Comparison of ENCODE assay signal across 9 cellular contexts in the genomic region with DNA sequence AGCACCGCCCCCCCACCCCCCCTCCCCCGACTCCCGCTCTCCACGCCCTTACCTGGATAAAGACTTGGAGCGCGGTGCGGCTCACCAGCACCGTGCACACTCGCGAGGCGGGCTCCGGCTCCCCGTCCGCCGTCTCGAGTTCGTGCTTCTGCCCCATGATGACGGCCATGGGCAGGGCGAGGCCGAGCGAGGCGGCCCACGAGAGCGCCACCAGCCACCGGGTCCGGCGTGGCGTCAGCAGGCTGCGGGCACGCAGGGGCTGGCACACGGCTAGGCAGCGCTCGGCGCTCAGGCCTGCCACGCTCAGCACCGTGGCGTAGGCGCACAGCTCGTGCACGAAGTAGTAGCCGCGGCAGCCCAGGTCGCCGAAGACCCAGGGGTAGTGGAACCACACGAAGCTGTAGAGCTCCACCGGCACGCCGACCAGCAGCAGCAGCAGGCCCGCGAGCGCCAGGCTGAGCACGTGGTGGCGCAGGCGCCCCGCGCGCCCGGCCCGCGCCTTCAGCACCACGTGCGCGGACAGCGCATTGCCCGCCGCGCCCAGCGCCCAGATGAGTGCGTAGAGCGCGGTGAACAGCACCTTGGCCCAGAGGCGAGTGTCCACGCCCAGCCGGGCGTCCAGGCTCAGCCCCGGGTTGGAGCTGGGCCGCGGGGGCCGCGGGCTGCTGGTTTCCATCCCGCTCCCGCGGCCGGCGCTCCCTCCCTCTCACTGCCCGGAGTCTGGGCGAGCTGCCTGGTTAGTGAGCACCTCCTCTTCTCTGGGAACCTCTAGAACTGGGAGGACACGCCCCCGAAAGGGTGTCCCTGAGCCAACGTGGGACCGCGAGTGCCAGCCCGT. TPM values are rescaled to one million over a fixed set of nuclear protein-coding genes. Genes with fewer than 3 reads are reported as not detected.
DNase-seq lines count a peak whose midpoint lies in the region; ATAC-seq, FAIRE-seq and TF ChIP-seq lines count a peak whose summit lies in the region.
"Had no signal": no experiment of that assay in that cellular context is flagged by ENCODE, and none has a peak within 500 bp of the region (broad histone marks: within the 10 kb centered on the region; RNA-seq: fewer than 3 reads in every experiment).

TSS of gene NTSR2 (minus strand) at position 742 of the 838 bp plus-strand sequence. CDS start at position 676, 66 bp downstream.

- H3K27ac Mint-ChIP-seq in stimulated activated naive B cell treated with anti-CD40 and anti-IgM and Interleukin-4, amounts not matched to agents 10 μg/mL and 1 μg/mL and 100 μg/mL, for 72 hours = no peak within 1 kb of the TSS

- no peak for TF ChIP-seq EP300 in A549 (IDR thresholded peaks at IDR 0.05)

- H3K27me3 ChIP-seq in colonic mucosa (peaks cover 3% of the 10 kb centered on the region), liver (ENCODE audit: control insufficient read depth in 4 of 4, insufficient read depth in 4 of 4, low read length in 3 of 4) (peaks cover 0 to 6% (median 0%) of the 10 kb centered on the region in 4 donors)

- H3K9me3 ChIP-seq in A549 = no peaks in the 10 kb centered on the region
- H3K9me3 ChIP-seq in colonic mucosa = no peaks in the 10 kb centered on the region
- no peaks in the 10 kb centered on the region for H3K9me3 ChIP-seq in liver (ENCODE audit: control insufficient read depth in 4 of 4, low read length in 3 of 4)

- ATAC-seq in A549 = peak; percentile 84 to 94
- peak; percentile 73 to 80 for ATAC-seq in stimulated activated naive B cell treated with anti-CD40 and anti-IgM and Interleukin-4, amounts not matched to agents 10 μg/mL and 1 μg/mL and 100 μg/mL, for 72 hours (replicated peaks)

- intact Hi-C loops in colonic mucosa (cut with DNase I) = no loop called here

- FAIRE-seq in A549 (lab: Jason Lieb, UNC) = no peak
- FAIRE-seq: G401.6 had no signal

- H3K4me3 Mint-ChIP-seq in stimulated activated naive B cell treated with anti-CD40 and anti-IgM and Interleukin-4, amounts not matched to agents 10 μg/mL and 1 μg/mL and 100 μg/mL, for 72 hours = no peak within 1 kb of the TSS

- TF ChIP-seq RAD21 in A549 (conservative IDR thresholded peaks at IDR 0.05 in 1 of 2, IDR thresholded peaks at IDR 0.05 in 1 of 2) (no peak), liver (IDR thresholded peaks at IDR 0.05) (no peak)

- peaks cover 2 to 4% of the 10 kb centered on the region in 2 donors for H3K9me3 Mint-ChIP-seq in stimulated activated naive B cell treated with anti-CD40 and anti-IgM and Interleukin-4, amounts not matched to agents 10 μg/mL and 1 μg/mL and 100 μg/mL, for 72 hours

- POLR2A ChIA-PET in A549 (lab: Yijun Ruan, JAX) = no interaction called here

- CTCF ChIA-PET in A549 (lab: Yijun Ruan, JAX) = interaction anchor here (0.6 to 2.6 kb wide), 5 partner anchors 11 to 602 kb away, joined by 3 to 17 read pairs (median 4); a partner anchor contains a TSS

- H3K36me3 ChIP-seq in colonic mucosa (no peaks in the 10 kb centered on the region), liver (ENCODE audit: control insufficient read depth in 4 of 4, insufficient read depth in 3 of 4, low read depth in 1 of 4, low read length in 3 of 4) (no peaks in the 10 kb centered on the region)

- TF ChIP-seq CTCF in A549 (IDR thresholded peaks at IDR 0.05) (no peak), colonic mucosa (IDR thresholded peaks at IDR 0.05) (no peak), liver (IDR thresholded peaks at IDR 0.05; ENCODE audit: low read depth, low read length, missing input control) (no peak)

- peaks cover 3% of the 10 kb centered on the region; the same call in 1 of the 3 replicates for H3K4me1 ChIP-seq in A549
- H3K4me1 ChIP-seq in colonic mucosa = no peaks in the 10 kb centered on the region
- peaks cover 0 to 6% (median 4%) of the 10 kb centered on the region in 4 donors for H3K4me1 ChIP-seq in liver (ENCODE audit: control insufficient read depth in 4 of 4, insufficient read depth in 4 of 4, low read length in 3 of 4)

- peaks cover 10 to 16% of the 10 kb centered on the region in 2 donors for H3K4me1 Mint-ChIP-seq in stimulated activated naive B cell treated with anti-CD40 and anti-IgM and Interleukin-4, amounts not matched to agents 10 μg/mL and 1 μg/mL and 100 μg/mL, for 72 hours

- H3K9ac ChIP-seq in colonic mucosa (ENCODE audit: low read depth in 2 of 2, low read length in 2 of 2) (no peak within 1 kb of the TSS), liver (ENCODE audit: low read depth in 1 of 2, low read length in 2 of 2) (no peak within 1 kb of the TSS)

- DNase-seq in A549 (ENCODE audit: low read depth in 1 of 2, low spot score in 1 of 2) = peak; percentile 49 to 68
- peak; percentile 58 for DNase-seq in NCI-H226
- peak; percentile 33 for DNase-seq in colonic mucosa
- DNase-seq in stimulated activated naive B cell treated with anti-CD40 and anti-IgM and Interleukin-4, amounts not matched to agents 10 μg/mL and 1 μg/mL and 100 μg/mL, for 72 hours = no peak
- no peak for DNase-seq in NCI-H1436 treated with DMSO at 0.1 percent for 48 hours (lab: John Stamatoyannopoulos, UW)
- DNase-seq in NCI-H2107 treated with DMSO at 0.1 percent for 48 hours (lab: John Stamatoyannopoulos, UW; ENCODE audit: unreplicated experiment) = no peak
- DNase-seq in NCI-H2081 treated with DMSO at 0.1 percent for 48 hours (lab: John Stamatoyannopoulos, UW) = no peak

- TF ChIP-seq POLR2A in A549 (IDR thresholded peaks at IDR 0.05; ENCODE audit: low read length) = no peak

- H3K4me2 ChIP-seq in A549 = peak within 1 kb of the TSS; percentile 66

- H3K27ac ChIP-seq in A549 = no peak within 1 kb of the TSS
- H3K27ac ChIP-seq in colonic mucosa = no peak within 1 kb of the TSS
- no peak within 1 kb of the TSS for H3K27ac ChIP-seq in liver (ENCODE audit: low read depth in 1 of 2, low read length in 2 of 2)

- 63% methylated on average over 42 of the region's 93 CpGs for WGBS in A549 (ENCODE audit: missing lambda C conversion rate)
- 23% methylated on average over 93 of the region's 93 CpGs for WGBS in liver

- H3K36me3 Mint-ChIP-seq in stimulated activated naive B cell treated with anti-CD40 and anti-IgM and Interleukin-4, amounts not matched to agents 10 μg/mL and 1 μg/mL and 100 μg/mL, for 72 hours = peaks cover 2 to 4% of the 10 kb centered on the region in 2 donors

- peaks cover 21 to 31% of the 10 kb centered on the region in 2 donors for H3K27me3 Mint-ChIP-seq in stimulated activated naive B cell treated with anti-CD40 and anti-IgM and Interleukin-4, amounts not matched to agents 10 μg/mL and 1 μg/mL and 100 μg/mL, for 72 hours

- no peak within 1 kb of the TSS for H3K4me3 ChIP-seq in A549
- H3K4me3 ChIP-seq in colonic mucosa = no peak within 1 kb of the TSS
- H3K4me3 ChIP-seq in liver (ENCODE audit: low read depth in 1 of 3, low read length in 3 of 3) = no peak within 1 kb of the TSS

TF ChIP-seq in A549, 52 proteins besides CTCF, POLR2A, EP300 and RAD21 (continues in another document):
- TF ChIP-seq MAFK (IDR thresholded peaks at IDR 0.05; ENCODE audit: partially characterized antibody) = no peak
- no peak for TF ChIP-seq MAZ (IDR thresholded peaks at IDR 0.05; ENCODE audit: borderline replicate concordance, low read depth, low read length)
- no peak for TF ChIP-seq CEBPB (IDR thresholded peaks at IDR 0.05)
- TF ChIP-seq MAX (IDR thresholded peaks at IDR 0.05) = peak; percentile 90
- no peak; the same call in 1 of the 2 replicates for TF ChIP-seq HOXB5 (CRISPR knock-in tag; IDR thresholded peaks at IDR 0.05)
- TF ChIP-seq FOSB (CRISPR knock-in tag; IDR thresholded peaks at IDR 0.05) = no peak
- TF ChIP-seq RARB (CRISPR knock-in tag; IDR thresholded peaks at IDR 0.05) = no peak
- TF ChIP-seq, protein P1, sequence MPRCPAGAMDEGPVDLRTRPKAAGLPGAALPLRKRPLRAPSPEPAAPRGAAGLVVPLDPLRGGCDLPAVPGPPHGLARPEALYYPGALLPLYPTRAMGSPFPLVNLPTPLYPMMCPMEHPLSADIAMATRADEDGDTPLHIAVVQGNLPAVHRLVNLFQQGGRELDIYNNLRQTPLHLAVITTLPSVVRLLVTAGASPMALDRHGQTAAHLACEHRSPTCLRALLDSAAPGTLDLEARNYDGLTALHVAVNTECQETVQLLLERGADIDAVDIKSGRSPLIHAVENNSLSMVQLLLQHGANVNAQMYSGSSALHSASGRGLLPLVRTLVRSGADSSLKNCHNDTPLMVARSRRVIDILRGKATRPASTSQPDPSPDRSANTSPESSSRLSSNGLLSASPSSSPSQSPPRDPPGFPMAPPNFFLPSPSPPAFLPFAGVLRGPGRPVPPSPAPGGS (IDR thresholded peaks at IDR 0.05) = no peak

TF ChIP-seq in liver, 16 proteins besides CTCF, POLR2A, EP300 and RAD21:
- TF ChIP-seq, protein P2, sequence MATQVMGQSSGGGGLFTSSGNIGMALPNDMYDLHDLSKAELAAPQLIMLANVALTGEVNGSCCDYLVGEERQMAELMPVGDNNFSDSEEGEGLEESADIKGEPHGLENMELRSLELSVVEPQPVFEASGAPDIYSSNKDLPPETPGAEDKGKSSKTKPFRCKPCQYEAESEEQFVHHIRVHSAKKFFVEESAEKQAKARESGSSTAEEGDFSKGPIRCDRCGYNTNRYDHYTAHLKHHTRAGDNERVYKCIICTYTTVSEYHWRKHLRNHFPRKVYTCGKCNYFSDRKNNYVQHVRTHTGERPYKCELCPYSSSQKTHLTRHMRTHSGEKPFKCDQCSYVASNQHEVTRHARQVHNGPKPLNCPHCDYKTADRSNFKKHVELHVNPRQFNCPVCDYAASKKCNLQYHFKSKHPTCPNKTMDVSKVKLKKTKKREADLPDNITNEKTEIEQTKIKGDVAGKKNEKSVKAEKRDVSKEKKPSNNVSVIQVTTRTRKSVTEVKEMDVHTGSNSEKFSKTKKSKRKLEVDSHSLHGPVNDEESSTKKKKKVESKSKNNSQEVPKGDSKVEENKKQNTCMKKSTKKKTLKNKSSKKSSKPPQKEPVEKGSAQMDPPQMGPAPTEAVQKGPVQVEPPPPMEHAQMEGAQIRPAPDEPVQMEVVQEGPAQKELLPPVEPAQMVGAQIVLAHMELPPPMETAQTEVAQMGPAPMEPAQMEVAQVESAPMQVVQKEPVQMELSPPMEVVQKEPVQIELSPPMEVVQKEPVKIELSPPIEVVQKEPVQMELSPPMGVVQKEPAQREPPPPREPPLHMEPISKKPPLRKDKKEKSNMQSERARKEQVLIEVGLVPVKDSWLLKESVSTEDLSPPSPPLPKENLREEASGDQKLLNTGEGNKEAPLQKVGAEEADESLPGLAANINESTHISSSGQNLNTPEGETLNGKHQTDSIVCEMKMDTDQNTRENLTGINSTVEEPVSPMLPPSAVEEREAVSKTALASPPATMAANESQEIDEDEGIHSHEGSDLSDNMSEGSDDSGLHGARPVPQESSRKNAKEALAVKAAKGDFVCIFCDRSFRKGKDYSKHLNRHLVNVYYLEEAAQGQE (IDR thresholded peaks at IDR 0.05) = peak; percentile 98
- no peak for TF ChIP-seq EGR1 (IDR thresholded peaks at IDR 0.05; ENCODE audit: low read depth in 2 of 2)

RNA-seq across cellular contexts. Expression of gene NTSR2, which starts in this region (rescaled TPM):
- polyA plus RNA-seq in A549 (2011; rRNA removed) = not detected in 2 replicates
- not detected in 2 replicates for polyA plus RNA-seq in A549 (2012; cell fraction: cytosol; rRNA removed)
- polyA plus RNA-seq in A549 (2012; cell fraction: nucleus; rRNA removed) = not detected in 2 replicates
- polyA plus RNA-seq in A549 (2017; fragmentation: RNase III; extraction: RNeasy Plus Mini Kit Qiagen cat#74134 plus additional on column Dnase treatment) = not detected in 3 replicates
- polyA minus RNA-seq in A549 (2011; rRNA and poly(A)+ RNA removed) = not detected in 2 replicates
- not detected for total RNA-seq in colonic mucosa
- not detected for total RNA-seq in liver
- polyA plus RNA-seq in liver = not detected

Comparison
In these comparisons a context has a peak if more than half of its experiments do, and no peak if none do; other contexts are left out.
1. Peak in DNase-seq, ATAC-seq and H3K4me2 ChIP-seq in A549; RNA of the gene not detected or under 1 TPM.
2. Peak in DNase-seq in colonic mucosa; RNA of the gene not detected or under 1 TPM.